1 cellular context compared by ENCODE assay signal in genomic region chr18:57728941-57729511, GRCh38.
TF ChIP-seq lines count a peak whose summit lies in the region.

No MANE protein-coding gene starts in this region.

TF ChIP-seq in HCT116, 20 proteins besides CTCF, POLR2A, EP300 and RAD21 (continued from another document):
- TF ChIP-seq MAX (IDR thresholded peaks at IDR 0.05) (0 out of 2 replicates have a peak, but pooled peaks have one; percentile 15), ZNF274 (IDR thresholded peaks at IDR 0.05; ENCODE audit: low read depth, low read length) (no peak)
